In genomic region chr5:60403343-60404006, GRCh38 we compare ENCODE assay signal across 1 cellular context.
TF ChIP-seq lines count a peak whose summit lies in the region.

No MANE protein-coding gene starts in this region.

TF ChIP-seq in HepG2, 621 proteins besides CTCF, POLR2A, EP300 and RAD21 (continued from another document and continues in another):
- TF ChIP-seq AHDC1 (CRISPR knock-in tag; IDR thresholded peaks at IDR 0.05; ENCODE audit: borderline replicate concordance) (peak; percentile 28; the same call in 1 of the 2 replicates), ARNTL (CRISPR knock-in tag; IDR thresholded peaks at IDR 0.05) (peak; percentile 38; the same call in 1 of the 2 replicates), ZNF335 (CRISPR knock-in tag; IDR thresholded peaks at IDR 0.05) (no peak), NFIC (IDR thresholded peaks at IDR 0.05; ENCODE audit: low read length) (no peak), PAXIP1 (CRISPR knock-in tag; conservative IDR thresholded peaks at IDR 0.05) (peak; percentile 35; the same call in 1 of the 2 replicates), ZNF75D (CRISPR knock-in tag; IDR thresholded peaks at IDR 0.05; ENCODE audit: borderline replicate concordance) (no peak), PRPF4 (IDR thresholded peaks at IDR 0.05; ENCODE audit: low read depth, low read length, poor library complexity, severe bottlenecking) (no peak), HNRNPK (IDR thresholded peaks at IDR 0.05; ENCODE audit: low read depth, low read length, poor library complexity, severe bottlenecking) (no peak), POGZ (CRISPR knock-in tag; IDR thresholded peaks at IDR 0.05) (peak; percentile 71), IRF2 (CRISPR knock-in tag; IDR thresholded peaks at IDR 0.05) (0 out of 2 replicates have a peak, but pooled peaks have one; percentile 32), ZNF720 (CRISPR knock-in tag; IDR thresholded peaks at IDR 0.05) (no peak), NAIF1 (CRISPR knock-in tag; IDR thresholded peaks at IDR 0.05; ENCODE audit: borderline replicate concordance) (no peak), ZFP36 (IDR thresholded peaks at IDR 0.05; ENCODE audit: borderline replicate concordance, low read depth, low read length, partially characterized antibody) (no peak), NCOA2 (CRISPR knock-in tag; IDR thresholded peaks at IDR 0.05) (peak; percentile 48), NR2F2 (IDR thresholded peaks at IDR 0.05; ENCODE audit: borderline replicate concordance, low read depth) (peak; percentile 41; the same call in 1 of the 2 replicates), ZNF891 (CRISPR knock-in tag; IDR thresholded peaks at IDR 0.05) (no peak), BRCA1 (CRISPR knock-in tag; IDR thresholded peaks at IDR 0.05) (no peak), SPEN (CRISPR knock-in tag; IDR thresholded peaks at IDR 0.05; ENCODE audit: low read depth) (no peak), HNF4A (CRISPR knock-in tag; IDR thresholded peaks at IDR 0.05) (peak; percentile 84), KMT2A (CRISPR knock-in tag; IDR thresholded peaks at IDR 0.05) (peak; percentile 66; the same call in 1 of the 2 replicates), TFE3 (CRISPR knock-in tag; IDR thresholded peaks at IDR 0.05) (peak; percentile 78; the same call in 1 of the 2 replicates), RERE (CRISPR knock-in tag; IDR thresholded peaks at IDR 0.05; ENCODE audit: low read depth) (0 out of 2 replicates have a peak, but pooled peaks have one; percentile 55), HNRNPH1 (optimal IDR thresholded peaks at IDR 0.05; ENCODE audit: low read depth, low read length) (no peak), ZNF512 (CRISPR knock-in tag; IDR thresholded peaks at IDR 0.05) (no peak), ZNF263 (CRISPR knock-in tag; IDR thresholded peaks at IDR 0.05) (no peak), ZNF777 (CRISPR knock-in tag; IDR thresholded peaks at IDR 0.05) (no peak), ZNF775 (CRISPR knock-in tag; IDR thresholded peaks at IDR 0.05; ENCODE audit: borderline replicate concordance) (no peak), USF2 (IDR thresholded peaks at IDR 0.05; ENCODE audit: low read depth, low read length) (peak; percentile 12; the same call in 1 of the 2 replicates), USF2 (CRISPR knock-in tag; IDR thresholded peaks at IDR 0.05; ENCODE audit: borderline replicate concordance) (no peak), ZNF687 (CRISPR knock-in tag; IDR thresholded peaks at IDR 0.05) (no peak), TEAD3 (CRISPR knock-in tag; optimal IDR thresholded peaks at IDR 0.05; ENCODE audit: borderline replicate concordance) (peak; percentile 27), MED1 (CRISPR knock-in tag; IDR thresholded peaks at IDR 0.05) (0 out of 2 replicates have a peak, but pooled peaks have one; percentile 40)
